ENCODE assay signal across 13 cellular contexts in genomic region chr3:190116551-190117067, GRCh38. TPM values are rescaled to one million over a fixed set of nuclear protein-coding genes. Genes with fewer than 3 reads are reported as not detected.
DNase-seq lines count a peak whose midpoint lies in the region; ATAC-seq, FAIRE-seq and TF ChIP-seq lines count a peak whose summit lies in the region.
"Had no signal": no experiment of that assay in that cellular context is flagged by ENCODE, and none has a peak within 500 bp of the region (broad histone marks: within the 10 kb centered on the region; RNA-seq: fewer than 3 reads in every experiment).

No MANE protein-coding gene starts in this region.

- H3K4me2 ChIP-seq in A549: peak overlapping the region; percentile 88

- H3K36me3 ChIP-seq in H7 (replicated peaks; ENCODE audit: control insufficient read depth, insufficient read depth, low read length): no peaks in the 10 kb centered on the region
- H3K36me3 ChIP-seq: tibial artery had no signal

- TF ChIP-seq CTCF in A549 (IDR thresholded peaks at IDR 0.05) (no peak), VCaP (conservative IDR thresholded peaks at IDR 0.05) (no peak)

- no peaks in the 10 kb centered on the region for H3K36me3 Mint-ChIP-seq in activated CD8-positive, alpha-beta memory T cell treated with anti-CD3 and anti-CD28 coated beads, Interleukin-2, amount 10 ng/mL, durations not matched to agents 7 days and 5 days
- H3K36me3 Mint-ChIP-seq: activated naive CD8-positive, alpha-beta T cell treated with anti-CD3 and anti-CD28 coated beads, Interleukin-2, amount 10 ng/mL, durations not matched to agents 7 days and 5 days had no signal

- no peaks in the 10 kb centered on the region for H3K9me3 Mint-ChIP-seq in activated CD8-positive, alpha-beta memory T cell treated with anti-CD3 and anti-CD28 coated beads, Interleukin-2, amount 10 ng/mL, durations not matched to agents 7 days and 5 days (ENCODE audit: low read depth)

- no peak overlapping the region for H3K4me3 ChIP-seq in A549
- no peak overlapping the region for H3K4me3 ChIP-seq in H7 (ENCODE audit: insufficient read depth, low read depth, low read length)
- H3K4me3 ChIP-seq: tibial artery had no signal

- POLR2A ChIA-PET in A549 (lab: Yijun Ruan, JAX): no interaction called here

- TF ChIP-seq EP300 in A549 (IDR thresholded peaks at IDR 0.05): peak in 1 of 2 experiments; percentile 27; a peak in 1 of 5 replicates

- 14% methylated on average over 3 of the region's 3 CpGs for whole genome bisulfite sequencing in A549 (ENCODE audit: missing lambda C conversion rate)

- peaks cover 11% of the 10 kb centered on the region; the same call in 1 of the 2 replicates for H3K27me3 ChIP-seq in H7 (ENCODE audit: control insufficient read depth, insufficient read depth, low read length)
- H3K27me3 ChIP-seq: tibial artery had no signal

- H3K9me3 ChIP-seq in A549: no peaks in the 10 kb centered on the region
- H3K9me3 ChIP-seq: tibial artery had no signal

- no peak for FAIRE-seq in A549 (lab: Jason Lieb, UNC)

- peak in 1 of 2 experiments; percentile 63 for DNase-seq in A549 (ENCODE audit: low read depth in 1 of 2, low spot score in 1 of 2)
- DNase-seq in H7: peak; percentile 36
- DNase-seq in glomerular visceral epithelial cell (ENCODE audit: extremely low spot score): peak; percentile 31
- no peak for DNase-seq in activated CD8-positive, alpha-beta memory T cell treated with anti-CD3 and anti-CD28 coated beads, Interleukin-2, amount 10 ng/mL, durations not matched to agents 7 days and 5 days
- no peak for DNase-seq in activated CD4-positive, alpha-beta T cell treated with anti-CD3 and anti-CD28 coated beads, Interleukin-2, amount 50 U/mL, for 1 hour
- DNase-seq in globus pallidus (ENCODE audit: low spot score): no peak
- DNase-seq: ACHN; activated naive CD8-positive, alpha-beta T cell treated with anti-CD3 and anti-CD28 coated beads, Interleukin-2, amount 10 ng/mL, durations not matched to agents 7 days and 5 days; dermis blood vessel endothelial cell; DMS 273 treated with DMSO at 0.1 percent for 48 hours; tibial artery had no signal

- peaks cover 56% of the 10 kb centered on the region for H3K4me1 ChIP-seq in A549

- H3K27me3 Mint-ChIP-seq in activated CD8-positive, alpha-beta memory T cell treated with anti-CD3 and anti-CD28 coated beads, Interleukin-2, amount 10 ng/mL, durations not matched to agents 7 days and 5 days: peaks cover 55% of the 10 kb centered on the region

- CTCF ChIA-PET in A549 (lab: Yijun Ruan, JAX): interaction anchor here (0.5 to 1.1 kb wide), 3 partner anchors 75 to 115 kb away, joined by 3 to 6 read pairs (median 4); no protein-coding TSS in a partner anchor
- CTCF ChIA-PET in activated CD8-positive, alpha-beta memory T cell treated with anti-CD3 and anti-CD28 coated beads, Interleukin-2, amount 10 ng/mL, durations not matched to agents 7 days and 5 days (lab: Charles Lee): interaction anchor here (1.5 kb wide), 1 partner anchor 155 kb away, joined by 3 read pairs; no protein-coding TSS in a partner anchor

- peak in 1 of 2 experiments; percentile 35; a peak in 3 of 6 replicates for ATAC-seq in A549
- no peak for ATAC-seq in activated CD8-positive, alpha-beta memory T cell treated with anti-CD3 and anti-CD28 coated beads, Interleukin-2, amount 10 ng/mL, durations not matched to agents 7 days and 5 days
- no peak for ATAC-seq in HG02798 (IDR thresholded peaks at IDR 0.05; ENCODE audit: poor library complexity, unreplicated experiment)

- H3K4me1 Mint-ChIP-seq in activated CD8-positive, alpha-beta memory T cell treated with anti-CD3 and anti-CD28 coated beads, Interleukin-2, amount 10 ng/mL, durations not matched to agents 7 days and 5 days: peaks cover 6% of the 10 kb centered on the region

- no peak overlapping the region for H3K27ac Mint-ChIP-seq in activated CD8-positive, alpha-beta memory T cell treated with anti-CD3 and anti-CD28 coated beads, Interleukin-2, amount 10 ng/mL, durations not matched to agents 7 days and 5 days
- H3K27ac Mint-ChIP-seq: activated naive CD8-positive, alpha-beta T cell treated with anti-CD3 and anti-CD28 coated beads, Interleukin-2, amount 10 ng/mL, durations not matched to agents 7 days and 5 days had no signal

- H3K27ac ChIP-seq in A549: peak overlapping the region; percentile 60 to 96; a peak in 5 of 6 replicates
- peak overlapping the region; percentile 45 for H3K27ac ChIP-seq in VCaP
- H3K27ac ChIP-seq: tibial artery had no signal

- no peak for TF ChIP-seq RAD21 in A549 (conservative IDR thresholded peaks at IDR 0.05 in 1 of 2, IDR thresholded peaks at IDR 0.05 in 1 of 2)

- no peak overlapping the region for H3K4me3 Mint-ChIP-seq in activated CD8-positive, alpha-beta memory T cell treated with anti-CD3 and anti-CD28 coated beads, Interleukin-2, amount 10 ng/mL, durations not matched to agents 7 days and 5 days
- H3K4me3 Mint-ChIP-seq: activated naive CD8-positive, alpha-beta T cell treated with anti-CD3 and anti-CD28 coated beads, Interleukin-2, amount 10 ng/mL, durations not matched to agents 7 days and 5 days had no signal

- TF ChIP-seq POLR2A in A549 (IDR thresholded peaks at IDR 0.05; ENCODE audit: low read length): no peak

TF ChIP-seq in A549, 52 proteins besides CTCF, POLR2A, EP300 and RAD21 (continues in another document):
- TF ChIP-seq POLR2AphosphoS2 (conservative IDR thresholded peaks at IDR 0.05; ENCODE audit: low read length) (no peak), CBX8 (IDR thresholded peaks at IDR 0.05) (no peak), ZSCAN20 (CRISPR knock-in tag; IDR thresholded peaks at IDR 0.05) (no peak), RARB (CRISPR knock-in tag; IDR thresholded peaks at IDR 0.05) (no peak), RCOR1 (IDR thresholded peaks at IDR 0.05; ENCODE audit: low read depth, low read length) (no peak), HDAC2 (IDR thresholded peaks at IDR 0.05) (no peak), FOSB (CRISPR knock-in tag; IDR thresholded peaks at IDR 0.05) (no peak), RFX5 (IDR thresholded peaks at IDR 0.05) (no peak), FOXS1 (CRISPR knock-in tag; IDR thresholded peaks at IDR 0.05) (no peak), SREBF2 (IDR thresholded peaks at IDR 0.05) (no peak), NFE2L2 (conservative IDR thresholded peaks at IDR 0.05; ENCODE audit: low read length) (no peak), ATOH8 (CRISPR knock-in tag; IDR thresholded peaks at IDR 0.05; ENCODE audit: low read depth) (no peak), KDM1A (IDR thresholded peaks at IDR 0.05; ENCODE audit: low read depth) (no peak), RNF2 (IDR thresholded peaks at IDR 0.05; ENCODE audit: borderline replicate concordance, low read depth) (no peak), CEBPB (IDR thresholded peaks at IDR 0.05) (no peak), ZC3H11A (IDR thresholded peaks at IDR 0.05) (no peak), BHLHE40 (IDR thresholded peaks at IDR 0.05; ENCODE audit: low read depth, low read length) (no peak), MAZ (IDR thresholded peaks at IDR 0.05; ENCODE audit: borderline replicate concordance, low read depth, low read length) (no peak), ESRRA (IDR thresholded peaks at IDR 0.05; ENCODE audit: borderline replicate concordance, low read length) (no peak)
- TF ChIP-seq, protein P1, sequence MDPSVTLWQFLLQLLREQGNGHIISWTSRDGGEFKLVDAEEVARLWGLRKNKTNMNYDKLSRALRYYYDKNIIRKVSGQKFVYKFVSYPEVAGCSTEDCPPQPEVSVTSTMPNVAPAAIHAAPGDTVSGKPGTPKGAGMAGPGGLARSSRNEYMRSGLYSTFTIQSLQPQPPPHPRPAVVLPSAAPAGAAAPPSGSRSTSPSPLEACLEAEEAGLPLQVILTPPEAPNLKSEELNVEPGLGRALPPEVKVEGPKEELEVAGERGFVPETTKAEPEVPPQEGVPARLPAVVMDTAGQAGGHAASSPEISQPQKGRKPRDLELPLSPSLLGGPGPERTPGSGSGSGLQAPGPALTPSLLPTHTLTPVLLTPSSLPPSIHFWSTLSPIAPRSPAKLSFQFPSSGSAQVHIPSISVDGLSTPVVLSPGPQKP (IDR thresholded peaks at IDR 0.05; ENCODE audit: low read depth, low read length): no peak
- TF ChIP-seq, protein P2, sequence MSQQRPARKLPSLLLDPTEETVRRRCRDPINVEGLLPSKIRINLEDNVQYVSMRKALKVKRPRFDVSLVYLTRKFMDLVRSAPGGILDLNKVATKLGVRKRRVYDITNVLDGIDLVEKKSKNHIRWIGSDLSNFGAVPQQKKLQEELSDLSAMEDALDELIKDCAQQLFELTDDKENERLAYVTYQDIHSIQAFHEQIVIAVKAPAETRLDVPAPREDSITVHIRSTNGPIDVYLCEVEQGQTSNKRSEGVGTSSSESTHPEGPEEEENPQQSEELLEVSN (IDR thresholded peaks at IDR 0.05; ENCODE audit: borderline replicate concordance, low read depth): no peak

RNA-seq across cellular contexts. Expression of gene P3H2, which starts 4.1 kb away (rescaled TPM):
- polyA plus RNA-seq in A549 (2011; rRNA removed) (59.9 and 72.5 TPM in 2 replicates), A549 (2017; fragmentation: RNase III; extraction: RNeasy Plus Mini Kit Qiagen cat#74134 plus additional on column Dnase treatment) (48.5 to 56.6 TPM (median 55.1 TPM) in 3 replicates)
- 16.2 and 21.8 TPM in 2 replicates for polyA plus RNA-seq in A549 (2012; cell fraction: cytosol; rRNA removed)
- 21.9 and 29.7 TPM in 2 replicates for polyA plus RNA-seq in A549 (2012; cell fraction: nucleus; rRNA removed)
- 37.1 and 37.2 TPM in 2 replicates for polyA minus RNA-seq in A549 (2011; rRNA and poly(A)+ RNA removed)
- total RNA-seq in H7 (2014; rRNA removed; shearing (Covaris generic)): 44.7 and 72.7 TPM in 2 replicates
- total RNA-seq in activated CD8-positive, alpha-beta memory T cell treated with anti-CD3 and anti-CD28 coated beads, Interleukin-2, amount 10 ng/mL, durations not matched to agents 7 days and 5 days: not detected
- total RNA-seq: activated naive CD8-positive, alpha-beta T cell treated with anti-CD3 and anti-CD28 coated beads, Interleukin-2, amount 10 ng/mL, durations not matched to agents 7 days and 5 days had no signal

Comparison
In these comparisons a context has a peak if more than half of its experiments do, and no peak if none do; other contexts are left out.
1. DNase-seq: peak in H7 (single experiment) and glomerular visceral epithelial cell (single experiment); none in activated CD8-positive, alpha-beta memory T cell treated with anti-CD3 and anti-CD28 coated beads, Interleukin-2, amount 10 ng/mL, durations not matched to agents 7 days and 5 days (single experiment), activated CD4-positive, alpha-beta T cell treated with anti-CD3 and anti-CD28 coated beads, Interleukin-2, amount 50 U/mL, for 1 hour (single experiment) and globus pallidus (single experiment).
2. RNA of gene P3H2, which starts 4.1 kb away (total RNA-seq): 44.7 to 72.7 TPM in H7; not detected in activated CD8-positive, alpha-beta memory T cell treated with anti-CD3 and anti-CD28 coated beads, Interleukin-2, amount 10 ng/mL, durations not matched to agents 7 days and 5 days; every median in the first group is over 10 times any median in the second.